In genomic region chr19:53103141-53103902, GRCh38 we compare ENCODE assay signal across 8 cellular contexts. TPM values are rescaled to one million over a fixed set of nuclear protein-coding genes. Genes with fewer than 3 reads are reported as not detected.
DNase-seq lines count a peak whose midpoint lies in the region; ATAC-seq and TF ChIP-seq lines count a peak whose summit lies in the region.

Gene ZNF160 (minus strand): TSS chr19:53103422. CDS start chr19:53086276, 17,146 bp downstream.

- peak within 1 kb of the TSS; percentile 83 for H2AFZ ChIP-seq in GM23248

- in situ Hi-C loops in GM23248 (cut with MboI), result no loop called here

- H3K4me1 ChIP-seq in DOHH2 (ENCODE audit: control insufficient read depth, low read length), result peaks cover 20% of the 10 kb centered on the region
- peaks cover 7% of the 10 kb centered on the region; the same call in 1 of the 2 replicates for H3K4me1 ChIP-seq in GM23248 (ENCODE audit: insufficient read depth)

- peak within 1 kb of the TSS; percentile 95 for H3K9ac ChIP-seq in GM23248

- no peaks in the 10 kb centered on the region for H3F3A ChIP-seq in DOHH2 (ENCODE audit: control insufficient read depth, insufficient read depth)
- H3F3A ChIP-seq in GM23248 (ENCODE audit: insufficient read depth), result peaks cover 11% of the 10 kb centered on the region; the same call in 1 of the 2 replicates

- H3K9me3 Mint-ChIP-seq in natural killer cell, result no peaks in the 10 kb centered on the region

- CTCF ChIA-PET in RWPE1 (lab: Yijun Ruan, JAX), result interaction anchor here (0.6 kb wide), 1 partner anchor 537 kb away, joined by 3 read pairs; no protein-coding TSS in a partner anchor

- peaks cover 44% of the 10 kb centered on the region for H3K79me2 ChIP-seq in DOHH2 (ENCODE audit: control insufficient read depth, low read length)
- peaks cover 48% of the 10 kb centered on the region for H3K79me2 ChIP-seq in GM23248 (ENCODE audit: insufficient read depth)

- peak within 1 kb of the TSS; percentile 87 for H3K4me3 Mint-ChIP-seq in natural killer cell

- POLR2A ChIA-PET in RWPE1 (lab: Yijun Ruan, JAX; ENCODE audit: low non-redundant PET), result no interaction called here

- H3K27ac Mint-ChIP-seq in natural killer cell, result peak within 1 kb of the TSS; percentile 86 to 90

- peaks cover 25% of the 10 kb centered on the region for H3K36me3 ChIP-seq in DOHH2 (ENCODE audit: control insufficient read depth, low read length)
- H3K36me3 ChIP-seq in GM23248 (ENCODE audit: low read depth), result peaks cover 12% of the 10 kb centered on the region; the same call in 1 of the 2 replicates

- TF ChIP-seq CTCF in DOHH2 (IDR thresholded peaks at IDR 0.05; ENCODE audit: low read depth, low read length, poor library complexity, severe bottlenecking) (no peak), RWPE1 (conservative IDR thresholded peaks at IDR 0.05; ENCODE audit: low read depth) (no peak), natural killer cell (IDR thresholded peaks at IDR 0.05) (no peak)

- H3K4me3 ChIP-seq in DOHH2 (ENCODE audit: low read length), result peak within 1 kb of the TSS; percentile 76
- H3K4me3 ChIP-seq in GM23248, result peak within 1 kb of the TSS; percentile 88

- H3K4me1 Mint-ChIP-seq in natural killer cell, result peaks cover 28 to 35% of the 10 kb centered on the region in 2 donors

- peak; percentile 93 to 98 (median 93) for ATAC-seq in natural killer cell

- no peaks in the 10 kb centered on the region for H3K36me3 Mint-ChIP-seq in natural killer cell

- H3K27me3 Mint-ChIP-seq in natural killer cell (ENCODE audit: low read depth in 2 of 2), result no peaks in the 10 kb centered on the region

- DNase-seq in GM23248 (peak; percentile 98), LHCN-M2 (ENCODE audit: low read depth) (peak; percentile 94), RWPE1 (ENCODE audit: low spot score) (peak; percentile 97), fibroblast of peridontal ligament (ENCODE audit: extremely low read depth) (peak; percentile 93), natural killer cell (peak; percentile 96)
- DNase-seq in activated T-helper 9 cell treated with anti-CD3 and anti-CD28 coated beads, Interleukin-2, amount 50 U/mL, for 16 hours (ENCODE audit: low read depth), result peak; percentile 99
- DNase-seq in stimulated activated naive CD4-positive, alpha-beta T cell treated with Interleukin-2 at 50 U/mL for 16 hours (lab: John Stamatoyannopoulos, UW), result peak; percentile 99

- H3K9me3 ChIP-seq in DOHH2 (ENCODE audit: control insufficient read depth, insufficient read depth, low read length), result no peaks in the 10 kb centered on the region
- H3K9me3 ChIP-seq in GM23248 (ENCODE audit: low read depth), result no peaks in the 10 kb centered on the region

- peak within 1 kb of the TSS; percentile 98 for H3K4me2 ChIP-seq in DOHH2 (ENCODE audit: low read length)
- H3K4me2 ChIP-seq in GM23248 (ENCODE audit: unreplicated experiment), result peak within 1 kb of the TSS; percentile 89

- intact Hi-C loops in natural killer cell (cut with micrococcal nuclease), result loop anchor here (2.0 to 5.0 kb wide), 3 partner anchors 55 to 141 kb away; partner anchors contain the start of genes ZNF347 and ZNF816

- H3K27ac ChIP-seq in DOHH2 (ENCODE audit: low read depth, low read length) (peak within 1 kb of the TSS; percentile 49), GM23248 (peak within 1 kb of the TSS; percentile 91), RWPE1 (peak within 1 kb of the TSS; percentile 87)

- 1 to 2% methylated on average over 36 to 60 of the region's 60 CpGs for WGBS in GM23248 (ENCODE audit: low coverage in 1 of 2, low lambda C conversion rate in 2 of 2, missing lambda C conversion rate in 2 of 2), 2 experiments

- H3K27me3 ChIP-seq in DOHH2 (ENCODE audit: control insufficient read depth, low read length) (no peaks in the 10 kb centered on the region), GM23248 (replicated peaks; ENCODE audit: insufficient read depth) (no peaks in the 10 kb centered on the region)

- H3K9me2 ChIP-seq in DOHH2 (replicated peaks; ENCODE audit: control insufficient read depth, low read length) (no peaks in the 10 kb centered on the region), GM23248 (ENCODE audit: insufficient read depth) (no peaks in the 10 kb centered on the region)

- H4K20me1 ChIP-seq in DOHH2 (ENCODE audit: control insufficient read depth, insufficient read depth, low read depth, low read length), result 0 out of 2 replicates have a peak, but pooled peaks cover 2% of the 10 kb centered on the region
- no peaks in the 10 kb centered on the region for H4K20me1 ChIP-seq in GM23248 (ENCODE audit: insufficient read depth)

RNA-seq across cellular contexts. Expression of gene ZNF160, which starts in this region (rescaled TPM):
- 20.2 and 23.0 TPM in 2 replicates for total RNA-seq in GM23248 (2014; rRNA removed; shearing (Covaris generic))
- 18.2 and 20.6 TPM in 2 replicates for polyA plus RNA-seq in GM23248 (2016; fragmentation: Nextera tagmentation; extraction: Ambion mirVana)
- total RNA-seq in LHCN-M2 (2014; rRNA removed) (19.0 and 20.6 TPM in 2 replicates), natural killer cell (10 to 100 TPM; 43.9 to 54.9 (median 54.7) TPM)
- 5.5 TPM for polyA plus RNA-seq in LHCN-M2 (2012)

Comparison
In these comparisons a context has a peak if more than half of its experiments do, and no peak if none do; other contexts are left out.
1. Peak in every context shown above with its lines: DNase-seq, ATAC-seq, H3K4me3 ChIP-seq and H3K27ac ChIP-seq.